8 cellular contexts compared by ENCODE assay signal in the genomic region with DNA sequence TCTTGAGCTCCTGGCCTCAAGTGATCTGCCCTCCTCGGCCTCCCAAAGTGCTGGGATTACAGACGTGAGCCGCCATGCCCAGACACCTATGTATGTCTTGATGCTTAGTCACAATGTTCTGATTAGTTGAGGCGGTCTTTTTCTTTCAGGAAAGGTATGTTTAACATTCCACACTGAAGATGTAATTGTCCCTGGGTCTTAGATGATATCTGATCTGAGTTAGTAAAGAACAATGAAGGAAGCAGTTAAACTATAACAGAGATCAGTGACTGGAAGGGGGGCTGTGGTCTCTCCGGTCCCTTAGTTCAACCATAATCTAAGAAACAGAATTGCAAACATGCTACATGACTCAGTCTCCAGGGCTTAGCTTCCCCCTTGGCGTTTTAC. TPM values are rescaled to one million over a fixed set of nuclear protein-coding genes. Genes with fewer than 3 reads are reported as not detected.
DNase-seq lines count a peak whose midpoint lies in the region; ATAC-seq and TF ChIP-seq lines count a peak whose summit lies in the region.

No MANE protein-coding gene starts in this region.

- H3K4me3 ChIP-seq in adipocyte (ENCODE audit: low read length) = no peak overlapping the region
- H3K4me3 ChIP-seq in tibial nerve = no peak overlapping the region

- H3K9me3 Mint-ChIP-seq in activated CD8-positive, alpha-beta T cell treated with anti-CD3 and anti-CD28 coated beads for 36 hours = no peaks in the 10 kb centered on the region
- no peaks in the 10 kb centered on the region for H3K9me3 Mint-ChIP-seq in activated CD8-positive, alpha-beta T cell treated with anti-CD3 and anti-CD28 coated beads, Interleukin-2, amount 10 ng/mL, durations not matched to agents 7 days and 5 days (ENCODE audit: insufficient read depth)

- TF ChIP-seq EP300 in tibial nerve (IDR thresholded peaks at IDR 0.05) = no peak

- H3K9ac ChIP-seq in adipocyte (ENCODE audit: low read length) = peak overlapping the region; percentile 77

- TF ChIP-seq CTCF in activated CD8-positive, alpha-beta T cell treated with anti-CD3 and anti-CD28 coated beads for 36 hours (IDR thresholded peaks at IDR 0.05) = no peak
- TF ChIP-seq CTCF in tibial nerve (IDR thresholded peaks at IDR 0.05) = no peak

- H3K9me3 ChIP-seq in adipocyte (ENCODE audit: control insufficient read depth, low read length) (no peaks in the 10 kb centered on the region), tibial nerve (no peaks in the 10 kb centered on the region)

- H3K4me3 Mint-ChIP-seq in activated CD8-positive, alpha-beta T cell treated with anti-CD3 and anti-CD28 coated beads for 36 hours = no peak overlapping the region
- H3K4me3 Mint-ChIP-seq in activated CD8-positive, alpha-beta T cell treated with anti-CD3 and anti-CD28 coated beads, Interleukin-2, amount 10 ng/mL, durations not matched to agents 7 days and 5 days = no peak overlapping the region

- no peak for TF ChIP-seq POLR2A in tibial nerve (IDR thresholded peaks at IDR 0.05)

- POLR2A ChIA-PET in activated CD8-positive, alpha-beta T cell treated with anti-CD3 and anti-CD28 coated beads for 36 hours (lab: Charles Lee) = interaction anchor here (0.6 to 10.2 kb wide), 8 partner anchors 8 to 98 kb away, joined by 3 to 113 read pairs (median 4); no protein-coding TSS in a partner anchor
- POLR2A ChIA-PET in activated CD8-positive, alpha-beta T cell treated with anti-CD3 and anti-CD28 coated beads, Interleukin-2, amount 10 ng/mL, durations not matched to agents 7 days and 5 days (lab: Charles Lee) = interaction anchor here (0.9 to 2.1 kb wide), 5 partner anchors 34 to 62 kb away, joined by 3 to 14 read pairs (median 5); no protein-coding TSS in a partner anchor

- H3K27me3 Mint-ChIP-seq in activated CD8-positive, alpha-beta T cell treated with anti-CD3 and anti-CD28 coated beads for 36 hours = no peaks in the 10 kb centered on the region
- no peaks in the 10 kb centered on the region for H3K27me3 Mint-ChIP-seq in activated CD8-positive, alpha-beta T cell treated with anti-CD3 and anti-CD28 coated beads, Interleukin-2, amount 10 ng/mL, durations not matched to agents 7 days and 5 days (ENCODE audit: low read depth)

- peak overlapping the region in 3 of 4 donors; percentile 62 to 96 (median 86) for H3K27ac ChIP-seq in tibial nerve

- H3K36me3 ChIP-seq in adipocyte (ENCODE audit: control insufficient read depth, insufficient read depth, low read length, severe bottlenecking) (peaks cover 37% of the 10 kb centered on the region), tibial nerve (peaks cover 0 to 46% (median 20%) of the 10 kb centered on the region in 3 donors)

- peaks cover 85% of the 10 kb centered on the region for H3K4me1 ChIP-seq in adipocyte (ENCODE audit: control insufficient read depth, insufficient read depth, low read length)
- peaks cover 0 to 89% (median 50%) of the 10 kb centered on the region in 4 donors for H3K4me1 ChIP-seq in tibial nerve

- H3K27me3 ChIP-seq in adipocyte (replicated peaks; ENCODE audit: control insufficient read depth, insufficient read depth, low read length) = no peaks in the 10 kb centered on the region
- no peaks in the 10 kb centered on the region for H3K27me3 ChIP-seq in tibial nerve

- DNase-seq in activated CD8-positive, alpha-beta T cell treated with anti-CD3 and anti-CD28 coated beads for 36 hours = no peak
- no peak for DNase-seq in activated CD8-positive, alpha-beta T cell treated with anti-CD3 and anti-CD28 coated beads, Interleukin-2, amount 10 ng/mL, durations not matched to agents 7 days and 5 days
- DNase-seq in adipocyte (ENCODE audit: low read depth) (peak; percentile 67), islet precursor cell (peak; percentile 89), tibial nerve (ENCODE audit: low spot score in 2 of 2) (no peak), iPS-NIHi11 (ENCODE audit: low spot score) (no peak)
- no peak for DNase-seq in stimulated activated CD4-positive, alpha-beta T cell treated with anti-CD3 and anti-CD28 coated beads, Interleukin-4, amount 100 ng/mL, for 1 hour

- H3K4me1 Mint-ChIP-seq in activated CD8-positive, alpha-beta T cell treated with anti-CD3 and anti-CD28 coated beads for 36 hours (ENCODE audit: low read depth) = peaks cover 57% of the 10 kb centered on the region
- peaks cover 73% of the 10 kb centered on the region for H3K4me1 Mint-ChIP-seq in activated CD8-positive, alpha-beta T cell treated with anti-CD3 and anti-CD28 coated beads, Interleukin-2, amount 10 ng/mL, durations not matched to agents 7 days and 5 days (ENCODE audit: low read depth)

- H3K27ac Mint-ChIP-seq in activated CD8-positive, alpha-beta T cell treated with anti-CD3 and anti-CD28 coated beads for 36 hours = peak overlapping the region; percentile 36
- no peak overlapping the region for H3K27ac Mint-ChIP-seq in activated CD8-positive, alpha-beta T cell treated with anti-CD3 and anti-CD28 coated beads, Interleukin-2, amount 10 ng/mL, durations not matched to agents 7 days and 5 days

- CTCF ChIA-PET in activated CD8-positive, alpha-beta T cell treated with anti-CD3 and anti-CD28 coated beads for 36 hours (lab: Charles Lee) = interaction anchor here (0.7 to 23.2 kb wide), 34 partner anchors 8 to 427 kb away, joined by 3 to 1114 read pairs (median 7); partner anchors contain the start of genes PRXL2A, TMEM254 and TSPAN14
- CTCF ChIA-PET in activated CD8-positive, alpha-beta T cell treated with anti-CD3 and anti-CD28 coated beads, Interleukin-2, amount 10 ng/mL, durations not matched to agents 7 days and 5 days (lab: Charles Lee) = interaction anchor here (0.6 to 22.0 kb wide), 35 partner anchors 7 to 133 kb away, joined by 3 to 1113 read pairs (median 9); partner anchors contain the start of genes PRXL2A and TSPAN14

- peaks cover 30% of the 10 kb centered on the region for H3K36me3 Mint-ChIP-seq in activated CD8-positive, alpha-beta T cell treated with anti-CD3 and anti-CD28 coated beads for 36 hours (ENCODE audit: low read depth)
- H3K36me3 Mint-ChIP-seq in activated CD8-positive, alpha-beta T cell treated with anti-CD3 and anti-CD28 coated beads, Interleukin-2, amount 10 ng/mL, durations not matched to agents 7 days and 5 days (ENCODE audit: low read depth) = peaks cover 63% of the 10 kb centered on the region

- 82 to 83% methylated on average over 6 of the region's 6 CpGs for WGBS in tibial nerve, 2 donors

- intact Hi-C loops in activated CD8-positive, alpha-beta T cell treated with anti-CD3 and anti-CD28 coated beads for 36 hours (cut with micrococcal nuclease) = loop anchor here (5.0 kb wide), 1 partner anchor 124 kb away; no protein-coding TSS in a partner anchor

- ATAC-seq in activated CD8-positive, alpha-beta T cell treated with anti-CD3 and anti-CD28 coated beads for 36 hours = no peak
- ATAC-seq in activated CD8-positive, alpha-beta T cell treated with anti-CD3 and anti-CD28 coated beads, Interleukin-2, amount 10 ng/mL, durations not matched to agents 7 days and 5 days = no peak
- no peak for ATAC-seq in GM18868 (IDR thresholded peaks at IDR 0.05; ENCODE audit: unreplicated experiment)

RNA-seq across cellular contexts. Expression of gene SH2D4B, which starts 31.5 kb away (rescaled TPM):
- total RNA-seq in activated CD8-positive, alpha-beta T cell treated with anti-CD3 and anti-CD28 coated beads for 36 hours = under 1 TPM; 0.11 to 0.20 TPM
- under 1 TPM; 0.13 to 0.21 TPM for total RNA-seq in activated CD8-positive, alpha-beta T cell treated with anti-CD3 and anti-CD28 coated beads, Interleukin-2, amount 10 ng/mL, durations not matched to agents 7 days and 5 days
- total RNA-seq in tibial nerve = not detected

RNA-seq across cellular contexts. Expression of gene TSPAN14, which starts 52.1 kb away (rescaled TPM):
- total RNA-seq in activated CD8-positive, alpha-beta T cell treated with anti-CD3 and anti-CD28 coated beads for 36 hours = 10 to 100 TPM; 43.9 to 45.5 TPM
- 100 to 1,000 TPM; 109 to 117 TPM for total RNA-seq in activated CD8-positive, alpha-beta T cell treated with anti-CD3 and anti-CD28 coated beads, Interleukin-2, amount 10 ng/mL, durations not matched to agents 7 days and 5 days
- total RNA-seq in tibial nerve = 100 to 1,000 TPM; 123 to 163 (median 150) TPM

Comparison
In these comparisons a context has a peak if more than half of its experiments do, and no peak if none do; other contexts are left out.
1. DNase-seq: peak in adipocyte (single experiment) and islet precursor cell (single experiment); none in activated CD8-positive, alpha-beta T cell treated with anti-CD3 and anti-CD28 coated beads for 36 hours (single experiment), activated CD8-positive, alpha-beta T cell treated with anti-CD3 and anti-CD28 coated beads, Interleukin-2, amount 10 ng/mL, durations not matched to agents 7 days and 5 days (single experiment), tibial nerve (0 of 2), iPS-NIHi11 (single experiment) and stimulated activated CD4-positive, alpha-beta T cell treated with anti-CD3 and anti-CD28 coated beads, Interleukin-4, amount 100 ng/mL, for 1 hour (single experiment).